1 cellular context compared by ENCODE assay signal in genomic region chr10:24952701-24953349, GRCh38.
TF ChIP-seq lines count a peak whose summit lies in the region.

No MANE protein-coding gene starts in this region.

TF ChIP-seq in H1, 55 proteins besides CTCF, POLR2A, EP300 and RAD21 (continued from another document):
- TF ChIP-seq ATF2 (IDR thresholded peaks at IDR 0.05; ENCODE audit: low read length) (no peak), BRCA1 (IDR thresholded peaks at IDR 0.05; ENCODE audit: low read depth, low read length) (no peak), ASH2L (IDR thresholded peaks at IDR 0.05; ENCODE audit: low read length) (peak; percentile 58), USF2 (IDR thresholded peaks at IDR 0.05; ENCODE audit: low read length) (no peak), YY1 (IDR thresholded peaks at IDR 0.05; ENCODE audit: low read depth, low read length) (no peak; the same call in none of the 2 replicates), CBX5 (IDR thresholded peaks at IDR 0.05; ENCODE audit: low read depth, low read length) (no peak), SP2 (IDR thresholded peaks at IDR 0.05; ENCODE audit: low read length) (no peak), BCL11A (IDR thresholded peaks at IDR 0.05; ENCODE audit: low read depth in 2 of 2, low read length in 2 of 2) (no peak), TBP (IDR thresholded peaks at IDR 0.05; ENCODE audit: low read depth, low read length) (peak; percentile 42; the same call in 1 of the 2 replicates), RXRA (IDR thresholded peaks at IDR 0.05; ENCODE audit: insufficient read depth, low read depth, low read length) (no peak), ZNF274 (IDR thresholded peaks at IDR 0.05; ENCODE audit: borderline replicate concordance, extremely low read depth, low read length) (no peak), TCF12 (IDR thresholded peaks at IDR 0.05; ENCODE audit: low read depth, low read length) (no peak), MAFK (IDR thresholded peaks at IDR 0.05; ENCODE audit: low read depth, low read length) (no peak), SRF (IDR thresholded peaks at IDR 0.05; ENCODE audit: low read depth, low read length) (no peak), HDAC2 (IDR thresholded peaks at IDR 0.05; ENCODE audit: borderline replicate concordance in 1 of 2, low read depth in 2 of 2, low read length in 2 of 2) (no peak), POLR2AphosphoS5 (IDR thresholded peaks at IDR 0.05; ENCODE audit: low read depth, low read length) (peak; percentile 81), EZH2 (IDR thresholded peaks at IDR 0.05; ENCODE audit: low read depth, low read length, severe bottlenecking) (no peak), SIX5 (IDR thresholded peaks at IDR 0.05; ENCODE audit: low read depth, low read length) (no peak), CBX8 (IDR thresholded peaks at IDR 0.05; ENCODE audit: borderline replicate concordance, low read depth, low read length) (no peak), KDM5A (IDR thresholded peaks at IDR 0.05; ENCODE audit: low read length) (no peak), NRF1 (IDR thresholded peaks at IDR 0.05; ENCODE audit: low read depth, low read length) (no peak), SAP30 (IDR thresholded peaks at IDR 0.05; ENCODE audit: insufficient read depth, insufficient replicate concordance, low read length) (no peak), JUND (IDR thresholded peaks at IDR 0.05; ENCODE audit: low read length) (no peak), SIRT6 (IDR thresholded peaks at IDR 0.05; ENCODE audit: low read length) (no peak), TEAD4 (IDR thresholded peaks at IDR 0.05; ENCODE audit: low read depth, low read length) (no peak), NANOG (IDR thresholded peaks at IDR 0.05; ENCODE audit: insufficient read depth, low read depth, low read length, poor library complexity, severe bottlenecking) (no peak), TAF1 (IDR thresholded peaks at IDR 0.05; ENCODE audit: low read depth, low read length) (peak; percentile 67), CHD7 (IDR thresholded peaks at IDR 0.05; ENCODE audit: insufficient replicate concordance, low read length) (no peak), SP1 (IDR thresholded peaks at IDR 0.05; ENCODE audit: low read depth, low read length) (no peak), PHF8 (conservative IDR thresholded peaks at IDR 0.05; ENCODE audit: low read depth, low read length) (peak; percentile 2; the same call in 1 of the 2 replicates), CEBPB (IDR thresholded peaks at IDR 0.05; ENCODE audit: low read depth, low read length) (no peak), KDM4A (IDR thresholded peaks at IDR 0.05; ENCODE audit: low read depth, low read length, severe bottlenecking) (peak; percentile 50), GABPA (IDR thresholded peaks at IDR 0.05; ENCODE audit: borderline replicate concordance, insufficient read depth, low read length) (no peak; the same call in 1 of the 2 replicates), TAF7 (optimal IDR thresholded peaks at IDR 0.05; ENCODE audit: borderline replicate concordance, low read depth, low read length) (no peak), SP4 (IDR thresholded peaks at IDR 0.05; ENCODE audit: low read length) (no peak), HDAC6 (IDR thresholded peaks at IDR 0.05; ENCODE audit: low read depth, low read length) (no peak), RNF2 (IDR thresholded peaks at IDR 0.05; ENCODE audit: borderline replicate concordance, low read depth, low read length, missing control alignments, poor library complexity, severe bottlenecking) (no peak), BACH1 (IDR thresholded peaks at IDR 0.05; ENCODE audit: low read length) (no peak), SUZ12 (IDR thresholded peaks at IDR 0.05; ENCODE audit: low read length) (peak; percentile 40; the same call in 1 of the 2 replicates), CHD2 (IDR thresholded peaks at IDR 0.05; ENCODE audit: low read length) (0 out of 2 replicates have a peak, but pooled peaks have one; percentile 12), JUN (IDR thresholded peaks at IDR 0.05; ENCODE audit: low read depth, low read length) (no peak), EGR1 (IDR thresholded peaks at IDR 0.05; ENCODE audit: borderline replicate concordance, low read depth, low read length) (peak; percentile 40; the same call in 1 of the 2 replicates), CHD1 (IDR thresholded peaks at IDR 0.05; ENCODE audit: low read depth, low read length) (no peak), RBBP5 (IDR thresholded peaks at IDR 0.05; ENCODE audit: borderline replicate concordance, low read depth, low read length) (peak; percentile 80; the same call in 1 of the 2 replicates), ATF3 (IDR thresholded peaks at IDR 0.05; ENCODE audit: insufficient read depth, low read depth, low read length) (no peak), RFX5 (IDR thresholded peaks at IDR 0.05; ENCODE audit: borderline replicate concordance, low read depth, low read length) (no peak), SIN3A (conservative IDR thresholded peaks at IDR 0.05 in 1 of 2, IDR thresholded peaks at IDR 0.05 in 1 of 2; ENCODE audit: low read depth in 1 of 2, low read length in 2 of 2) (no peak), POU5F1 (IDR thresholded peaks at IDR 0.05; ENCODE audit: low read depth, low read length) (no peak), CREB1 (IDR thresholded peaks at IDR 0.05) (no peak), MAX (IDR thresholded peaks at IDR 0.05) (peak; percentile 78), GTF2F1 (IDR thresholded peaks at IDR 0.05; ENCODE audit: borderline replicate concordance, low read depth, low read length) (no peak), E2F6 (IDR thresholded peaks at IDR 0.05) (no peak; the same call in 1 of the 2 replicates)
